8 cellular contexts compared by ENCODE assay signal in genomic region chr16:351804-352520, GRCh38. TPM values are rescaled to one million over a fixed set of nuclear protein-coding genes. Genes with fewer than 3 reads are reported as not detected.
DNase-seq lines count a peak whose midpoint lies in the region; ATAC-seq and TF ChIP-seq lines count a peak whose summit lies in the region.

No MANE protein-coding gene starts in this region.

- BruUV-seq in PC-3 (replicated peaks; lab: Mats Ljungman, UMichigan) = no TSS peak

- peak overlapping the region; percentile 88 for H3K4me2 ChIP-seq in PC-3 (ENCODE audit: low read length)

- H3K9me3 ChIP-seq in PC-3 (ENCODE audit: low read length) (no peaks in the 10 kb centered on the region), mononuclear cell (ENCODE audit: low read depth, low read length) (no peaks in the 10 kb centered on the region), aorta (ENCODE audit: control insufficient read depth, low read length) (no peaks in the 10 kb centered on the region)

- WGBS in aorta, 2 donors = 0 to 1% methylated on average over 69 to 95 of the region's 95 CpGs

- peak overlapping the region; percentile 76 for H3K9ac ChIP-seq in PC-3 (ENCODE audit: low read length)

- no peak overlapping the region for H3K27ac ChIP-seq in PC-3 (ENCODE audit: low read length)
- H3K27ac ChIP-seq in dorsolateral prefrontal cortex = peak overlapping the region in 23 of 59 donors; percentile 18 to 79 (median 41)
- no peak overlapping the region for H3K27ac ChIP-seq in aorta (ENCODE audit: low read depth in 1 of 2, low read length in 2 of 2)

- no peaks in the 10 kb centered on the region for H3K27me3 ChIP-seq in PC-3 (ENCODE audit: low read length)
- no peaks in the 10 kb centered on the region for H3K27me3 ChIP-seq in dorsolateral prefrontal cortex
- H3K27me3 ChIP-seq in mononuclear cell (ENCODE audit: insufficient read depth, low read length) = no peaks in the 10 kb centered on the region
- H3K27me3 ChIP-seq in aorta (ENCODE audit: control insufficient read depth in 1 of 2, insufficient read depth in 2 of 2, low read length in 1 of 2) = no peaks in the 10 kb centered on the region

- H3K79me2 ChIP-seq in PC-3 (ENCODE audit: low read length) = peaks cover 47% of the 10 kb centered on the region

- intact Hi-C loops in PC-3 (cut with micrococcal nuclease) (no loop called here), dorsolateral prefrontal cortex (cut with DNase I) (loop anchor here (2.0 to 5.0 kb wide), 4 partner anchors 45 to 235 kb away; partner anchors contain the start of genes FAM234A (in 1 of the 2), LUC7L (in 1 of the 2) and NME4 (in 1 of the 2)), aorta (cut with DNase I) (loop anchor here in 1 of 2 donors (1.0 to 5.0 kb wide), 2 partner anchors 120 to 175 kb away; partner anchors contain the start of genes CAPN15 and FAM234A)

- DNase-seq in NCI-H82 (lab: John Stamatoyannopoulos, UW) (peak; percentile 24), NCI-H82 treated with DMSO at 0.1 percent for 48 hours (lab: John Stamatoyannopoulos, UW; ENCODE audit: unreplicated experiment) (no peak), PC-3 (no peak), dorsolateral prefrontal cortex (no peak), aorta (no peak), SHP77 treated with DMSO at 0.1 percent for 48 hours (lab: John Stamatoyannopoulos, UW) (no peak)

- peak; percentile 8 for ATAC-seq in HG02571 (IDR thresholded peaks at IDR 0.05; ENCODE audit: unreplicated experiment)
- peak; percentile 45 for ATAC-seq in PC-3
- no peak for ATAC-seq in aorta (ENCODE audit: low FRiP score)

- no peaks in the 10 kb centered on the region for H4K20me1 ChIP-seq in PC-3 (ENCODE audit: low read length)

- CTCF ChIA-PET in PC-3 (lab: Charles Lee) = interaction anchor here (0.5 to 1.0 kb wide), 6 partner anchors 49 to 245 kb away, joined by 3 to 14 read pairs (median 4); no protein-coding TSS in a partner anchor

- TF ChIP-seq CTCF in PC-3 (conservative IDR thresholded peaks at IDR 0.05; ENCODE audit: low read depth, low read length) (no peak), dorsolateral prefrontal cortex (IDR thresholded peaks at IDR 0.05 in 54 of 56, conservative IDR thresholded peaks at IDR 0.05 in 2 of 56; ENCODE audit: low read depth in 1 of 56, partially characterized antibody in 56 of 56) (no peak)

- no peaks in the 10 kb centered on the region for H3K9me2 ChIP-seq in PC-3 (replicated peaks; ENCODE audit: low read length)

- H3K4me3 ChIP-seq in PC-3 (ENCODE audit: low read length) (peak overlapping the region; percentile 77), dorsolateral prefrontal cortex (peak overlapping the region; percentile 50 to 84 (median 71)), mononuclear cell (ENCODE audit: low read length) (peak overlapping the region; percentile 50), aorta (ENCODE audit: low read length in 2 of 2) (peak overlapping the region; percentile 67 to 82)

- no peaks in the 10 kb centered on the region for H3F3A ChIP-seq in PC-3 (ENCODE audit: low read length, unreplicated experiment)

- H2AFZ ChIP-seq in PC-3 (ENCODE audit: low read length) = 0 out of 2 replicates have a peak overlapping the region, but pooled peaks have one; percentile 34

- POLR2A ChIA-PET in PC-3 (lab: Charles Lee; ENCODE audit: unreplicated experiment) = interaction anchor here (0.5 kb wide), 1 partner anchor 122 kb away, joined by 3 read pairs; no protein-coding TSS in a partner anchor

- H3K4me1 ChIP-seq in PC-3 (ENCODE audit: insufficient read depth, low read length) (peaks cover 5% of the 10 kb centered on the region; the same call in 1 of the 2 replicates), mononuclear cell (ENCODE audit: insufficient read depth, low read length) (peaks cover 72% of the 10 kb centered on the region), aorta (ENCODE audit: control insufficient read depth in 1 of 2, insufficient read depth in 2 of 2, low read length in 2 of 2) (no peaks in the 10 kb centered on the region)

- no peaks in the 10 kb centered on the region for H3K36me3 ChIP-seq in PC-3 (ENCODE audit: low read depth, low read length)
- no peaks in the 10 kb centered on the region for H3K36me3 ChIP-seq in aorta (ENCODE audit: control insufficient read depth in 1 of 2, insufficient read depth in 2 of 2, low read length in 1 of 2)

RNA-seq across cellular contexts. Expression of gene AXIN1, which starts 0.6 kb away (rescaled TPM):
- 26.9 and 50.8 TPM in 2 replicates for total RNA-seq in PC-3 (2014; rRNA removed)
- total RNA-seq in dorsolateral prefrontal cortex = 10 to 100 TPM; 13.3 to 34.4 (median 19.8) TPM
- total RNA-seq in mononuclear cell = 35.8 TPM
- total RNA-seq in aorta = 10 to 100 TPM; 17.0 to 19.8 TPM
- polyA plus RNA-seq in aorta = 10 to 100 TPM in 1 of 2 donors, 1 to 10 TPM in 1; 9.1 to 14.2 TPM

RNA-seq across cellular contexts. Expression of gene MRPL28, which starts 18.4 kb away (rescaled TPM):
- 154 and 206 TPM in 2 replicates for total RNA-seq in PC-3 (2014; rRNA removed)
- 10 to 100 TPM; 38.3 to 94.6 (median 65.9) TPM for total RNA-seq in dorsolateral prefrontal cortex
- total RNA-seq in mononuclear cell = 19.9 TPM
- 10 to 100 TPM; 35.5 to 38.0 TPM for total RNA-seq in aorta
- 100 to 1,000 TPM in 1 of 2 donors, 10 to 100 TPM in 1; 42.6 to 107 TPM for polyA plus RNA-seq in aorta

RNA-seq across cellular contexts. Expression of gene PGAP6, which starts 29.8 kb away (rescaled TPM):
- total RNA-seq in PC-3 (2014; rRNA removed) = 40.8 and 56.5 TPM in 2 replicates
- total RNA-seq in dorsolateral prefrontal cortex = 10 to 100 TPM; 16.0 to 41.4 (median 25.9) TPM
- total RNA-seq in mononuclear cell = 24.8 TPM
- total RNA-seq in aorta = 10 to 100 TPM; 38.9 to 39.0 TPM
- 10 to 100 TPM; 27.4 to 41.4 TPM for polyA plus RNA-seq in aorta

RNA-seq across cellular contexts. Expression of gene NME4, which starts 45.0 kb away (rescaled TPM):
- total RNA-seq in PC-3 (2014; rRNA removed) = 182 and 207 TPM in 2 replicates
- 10 to 100 TPM; 27.9 to 89.2 (median 49.4) TPM for total RNA-seq in dorsolateral prefrontal cortex
- 15.0 TPM for total RNA-seq in mononuclear cell
- total RNA-seq in aorta = 10 to 100 TPM; 65.6 to 81.9 TPM
- polyA plus RNA-seq in aorta = 100 to 1,000 TPM in 1 of 2 donors, 10 to 100 TPM in 1; 95.5 to 128 TPM

RNA-seq across cellular contexts. Expression of gene DECR2, which starts 49.7 kb away (rescaled TPM):
- total RNA-seq in PC-3 (2014; rRNA removed) (19.8 and 22.3 TPM in 2 replicates), dorsolateral prefrontal cortex (10 to 100 TPM in 108 of 120 experiments, 1 to 10 TPM in 12; 7.2 to 23.9 (median 13.5) TPM), mononuclear cell (2.9 TPM), aorta (10 to 100 TPM; 10.9 to 15.9 TPM)
- 10 to 100 TPM; 16.2 to 21.8 TPM for polyA plus RNA-seq in aorta
